ENCODE assay signal across 1 cellular context in the genomic region with DNA sequence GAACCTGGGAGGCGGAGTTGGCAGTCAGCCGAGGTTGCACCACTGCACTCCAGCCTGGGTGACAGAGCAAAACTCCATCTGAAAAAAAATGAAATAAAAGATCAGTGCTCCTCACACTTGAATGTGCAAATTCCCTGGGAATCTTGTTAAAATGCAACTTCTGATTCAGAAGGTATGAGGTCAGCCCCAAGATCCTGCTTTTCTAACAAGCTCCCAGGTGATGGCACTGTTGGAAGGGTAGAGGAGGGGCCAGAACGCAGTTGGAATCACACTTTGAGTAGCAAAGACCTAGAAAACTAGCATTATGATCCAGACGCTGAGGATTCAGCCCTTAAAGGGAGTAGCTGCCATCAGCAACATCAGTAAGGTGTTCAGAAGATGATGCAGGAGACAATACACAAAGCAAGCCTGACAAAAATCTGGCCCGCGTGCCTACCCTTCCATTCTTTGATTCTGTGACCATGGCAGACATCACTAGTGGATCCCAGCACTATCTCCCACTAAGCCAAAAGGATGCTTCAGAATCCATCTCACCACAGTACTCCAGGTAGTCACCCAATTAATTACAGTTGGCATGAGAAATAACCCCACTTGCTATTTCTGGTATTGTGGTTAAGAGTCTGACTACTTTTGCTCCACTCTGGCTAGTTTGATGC.
A peak's percentile ranks its signal among the peaks of the same experiment; 100 is the strongest.
TF ChIP-seq lines count a peak whose summit lies in the region.

No MANE protein-coding gene starts in this region.

TF ChIP-seq in K562, 482 proteins besides CTCF, POLR2A, EP300 and RAD21 (continues in another document):
- no peak for TF ChIP-seq ZFP36 (IDR thresholded peaks at IDR 0.05; ENCODE audit: low read depth, low read length, partially characterized antibody)
- peak in 1 of 2 experiments; percentile 57; a peak in 1 of 3 replicates for TF ChIP-seq CBX3 (IDR thresholded peaks at IDR 0.05; ENCODE audit: borderline replicate concordance in 1 of 2, low read length in 2 of 2)
- TF ChIP-seq, protein P1, sequence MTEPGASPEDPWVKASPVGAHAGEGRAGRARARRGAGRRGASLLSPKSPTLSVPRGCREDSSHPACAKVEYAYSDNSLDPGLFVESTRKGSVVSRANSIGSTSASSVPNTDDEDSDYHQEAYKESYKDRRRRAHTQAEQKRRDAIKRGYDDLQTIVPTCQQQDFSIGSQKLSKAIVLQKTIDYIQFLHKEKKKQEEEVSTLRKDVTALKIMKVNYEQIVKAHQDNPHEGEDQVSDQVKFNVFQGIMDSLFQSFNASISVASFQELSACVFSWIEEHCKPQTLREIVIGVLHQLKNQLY (CRISPR knock-in tag; conservative IDR thresholded peaks at IDR 0.05) = no peak
- TF ChIP-seq ZKSCAN8 (CRISPR knock-in tag; IDR thresholded peaks at IDR 0.05) = no peak
- TF ChIP-seq ZBTB17 (CRISPR knock-in tag; IDR thresholded peaks at IDR 0.05) = peak; percentile 98
- TF ChIP-seq TRIM28 (IDR thresholded peaks at IDR 0.05) = 0 out of 2 replicates have a peak, but pooled peaks have one; percentile 39
- TF ChIP-seq, protein P2, sequence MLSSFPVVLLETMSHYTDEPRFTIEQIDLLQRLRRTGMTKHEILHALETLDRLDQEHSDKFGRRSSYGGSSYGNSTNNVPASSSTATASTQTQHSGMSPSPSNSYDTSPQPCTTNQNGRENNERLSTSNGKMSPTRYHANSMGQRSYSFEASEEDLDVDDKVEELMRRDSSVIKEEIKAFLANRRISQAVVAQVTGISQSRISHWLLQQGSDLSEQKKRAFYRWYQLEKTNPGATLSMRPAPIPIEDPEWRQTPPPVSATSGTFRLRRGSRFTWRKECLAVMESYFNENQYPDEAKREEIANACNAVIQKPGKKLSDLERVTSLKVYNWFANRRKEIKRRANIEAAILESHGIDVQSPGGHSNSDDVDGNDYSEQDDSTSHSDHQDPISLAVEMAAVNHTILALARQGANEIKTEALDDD (IDR thresholded peaks at IDR 0.05) = no peak
- no peak for TF ChIP-seq C11orf30 (IDR thresholded peaks at IDR 0.05; ENCODE audit: low read depth)
- no peak for TF ChIP-seq NR4A1 (CRISPR knock-in tag; IDR thresholded peaks at IDR 0.05)
- TF ChIP-seq NR4A1 (tag; IDR thresholded peaks at IDR 0.05) = no peak
- no peak for TF ChIP-seq CREBBP (IDR thresholded peaks at IDR 0.05; ENCODE audit: low read depth, low read length)
- TF ChIP-seq ZNF274 (IDR thresholded peaks at IDR 0.05; ENCODE audit: borderline replicate concordance, low read depth, low read length) = no peak
- TF ChIP-seq ZNF23 (CRISPR knock-in tag; IDR thresholded peaks at IDR 0.05) = peak; percentile 99
- TF ChIP-seq, protein P3, sequence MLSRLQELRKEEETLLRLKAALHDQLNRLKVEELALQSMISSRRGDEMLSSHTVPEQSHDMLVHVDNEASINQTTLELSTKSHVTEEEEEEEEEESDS (CRISPR knock-in tag; IDR thresholded peaks at IDR 0.05) = no peak
- TF ChIP-seq GATAD2A (IDR thresholded peaks at IDR 0.05) = no peak
- no peak for TF ChIP-seq RFX7 (CRISPR knock-in tag; IDR thresholded peaks at IDR 0.05)
- TF ChIP-seq L3MBTL2 (IDR thresholded peaks at IDR 0.05) = peak; percentile 47
- TF ChIP-seq, protein P4, sequence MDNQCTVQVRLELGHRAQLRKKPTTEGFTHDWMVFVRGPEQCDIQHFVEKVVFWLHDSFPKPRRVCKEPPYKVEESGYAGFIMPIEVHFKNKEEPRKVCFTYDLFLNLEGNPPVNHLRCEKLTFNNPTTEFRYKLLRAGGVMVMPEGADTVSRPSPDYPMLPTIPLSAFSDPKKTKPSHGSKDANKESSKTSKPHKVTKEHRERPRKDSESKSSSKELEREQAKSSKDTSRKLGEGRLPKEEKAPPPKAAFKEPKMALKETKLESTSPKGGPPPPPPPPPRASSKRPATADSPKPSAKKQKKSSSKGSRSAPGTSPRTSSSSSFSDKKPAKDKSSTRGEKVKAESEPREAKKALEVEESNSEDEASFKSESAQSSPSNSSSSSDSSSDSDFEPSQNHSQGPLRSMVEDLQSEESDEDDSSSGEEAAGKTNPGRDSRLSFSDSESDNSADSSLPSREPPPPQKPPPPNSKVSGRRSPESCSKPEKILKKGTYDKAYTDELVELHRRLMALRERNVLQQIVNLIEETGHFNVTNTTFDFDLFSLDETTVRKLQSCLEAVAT (IDR thresholded peaks at IDR 0.05) = peak in 1 of 2 experiments; percentile 98; a peak in 2 of 4 replicates
- TF ChIP-seq ZNF24 (IDR thresholded peaks at IDR 0.05) = no peak
- TF ChIP-seq, protein P5, sequence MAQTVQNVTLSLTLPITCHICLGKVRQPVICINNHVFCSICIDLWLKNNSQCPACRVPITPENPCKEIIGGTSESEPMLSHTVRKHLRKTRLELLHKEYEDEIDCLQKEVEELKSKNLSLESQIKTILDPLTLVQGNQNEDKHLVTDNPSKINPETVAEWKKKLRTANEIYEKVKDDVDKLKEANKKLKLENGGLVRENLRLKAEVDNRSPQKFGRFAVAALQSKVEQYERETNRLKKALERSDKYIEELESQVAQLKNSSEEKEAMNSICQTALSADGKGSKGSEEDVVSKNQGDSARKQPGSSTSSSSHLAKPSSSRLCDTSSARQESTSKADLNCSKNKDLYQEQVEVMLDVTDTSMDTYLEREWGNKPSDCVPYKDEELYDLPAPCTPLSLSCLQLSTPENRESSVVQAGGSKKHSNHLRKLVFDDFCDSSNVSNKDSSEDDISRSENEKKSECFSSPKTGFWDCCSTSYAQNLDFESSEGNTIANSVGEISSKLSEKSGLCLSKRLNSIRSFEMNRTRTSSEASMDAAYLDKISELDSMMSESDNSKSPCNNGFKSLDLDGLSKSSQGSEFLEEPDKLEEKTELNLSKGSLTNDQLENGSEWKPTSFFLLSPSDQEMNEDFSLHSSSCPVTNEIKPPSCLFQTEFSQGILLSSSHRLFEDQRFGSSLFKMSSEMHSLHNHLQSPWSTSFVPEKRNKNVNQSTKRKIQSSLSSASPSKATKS (CRISPR knock-in tag; IDR thresholded peaks at IDR 0.05) = no peak
- no peak for TF ChIP-seq ELF4 (CRISPR knock-in tag; IDR thresholded peaks at IDR 0.05)
- TF ChIP-seq SRSF3 (IDR thresholded peaks at IDR 0.05; ENCODE audit: insufficient read depth, low read length) = no peak
- no peak for TF ChIP-seq STAG1 (CRISPR knock-in tag; IDR thresholded peaks at IDR 0.05; ENCODE audit: borderline replicate concordance)
- no peak for TF ChIP-seq ZNF316 (IDR thresholded peaks at IDR 0.05)
- no peak for TF ChIP-seq SIN3B (IDR thresholded peaks at IDR 0.05; ENCODE audit: low read depth)
- no peak for TF ChIP-seq U2AF1 (optimal IDR thresholded peaks at IDR 0.05; ENCODE audit: low read depth, low read length)
- TF ChIP-seq NFE2L1 (tag; IDR thresholded peaks at IDR 0.05; ENCODE audit: borderline replicate concordance, low read depth) = no peak
- TF ChIP-seq, protein P6, sequence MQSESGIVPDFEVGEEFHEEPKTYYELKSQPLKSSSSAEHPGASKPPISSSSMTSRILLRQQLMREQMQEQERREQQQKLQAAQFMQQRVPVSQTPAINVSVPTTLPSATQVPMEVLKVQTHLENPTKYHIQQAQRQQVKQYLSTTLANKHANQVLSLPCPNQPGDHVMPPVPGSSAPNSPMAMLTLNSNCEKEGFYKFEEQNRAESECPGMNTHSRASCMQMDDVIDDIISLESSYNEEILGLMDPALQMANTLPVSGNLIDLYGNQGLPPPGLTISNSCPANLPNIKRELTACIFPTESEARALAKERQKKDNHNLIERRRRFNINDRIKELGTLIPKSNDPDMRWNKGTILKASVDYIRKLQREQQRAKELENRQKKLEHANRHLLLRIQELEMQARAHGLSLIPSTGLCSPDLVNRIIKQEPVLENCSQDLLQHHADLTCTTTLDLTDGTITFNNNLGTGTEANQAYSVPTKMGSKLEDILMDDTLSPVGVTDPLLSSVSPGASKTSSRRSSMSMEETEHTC (IDR thresholded peaks at IDR 0.05) = no peak
- TF ChIP-seq ATF7 (IDR thresholded peaks at IDR 0.05) = peak; percentile 47; the same call in 1 of the 2 replicates
- TF ChIP-seq ZSCAN32 (CRISPR knock-in tag; IDR thresholded peaks at IDR 0.05) = no peak
- TF ChIP-seq BCL6 (CRISPR knock-in tag; IDR thresholded peaks at IDR 0.05) = no peak
- TF ChIP-seq, protein P7, sequence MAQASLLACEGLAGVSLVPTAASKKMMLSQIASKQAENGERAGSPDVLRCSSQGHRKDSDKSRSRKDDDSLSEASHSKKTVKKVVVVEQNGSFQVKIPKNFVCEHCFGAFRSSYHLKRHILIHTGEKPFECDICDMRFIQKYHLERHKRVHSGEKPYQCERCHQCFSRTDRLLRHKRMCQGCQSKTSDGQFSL (CRISPR knock-in tag; IDR thresholded peaks at IDR 0.05) = no peak
- TF ChIP-seq, protein P7 (tag; IDR thresholded peaks at IDR 0.05) = no peak
- TF ChIP-seq ZNF121 (CRISPR knock-in tag; conservative IDR thresholded peaks at IDR 0.05) = no peak
- TF ChIP-seq, protein P8, sequence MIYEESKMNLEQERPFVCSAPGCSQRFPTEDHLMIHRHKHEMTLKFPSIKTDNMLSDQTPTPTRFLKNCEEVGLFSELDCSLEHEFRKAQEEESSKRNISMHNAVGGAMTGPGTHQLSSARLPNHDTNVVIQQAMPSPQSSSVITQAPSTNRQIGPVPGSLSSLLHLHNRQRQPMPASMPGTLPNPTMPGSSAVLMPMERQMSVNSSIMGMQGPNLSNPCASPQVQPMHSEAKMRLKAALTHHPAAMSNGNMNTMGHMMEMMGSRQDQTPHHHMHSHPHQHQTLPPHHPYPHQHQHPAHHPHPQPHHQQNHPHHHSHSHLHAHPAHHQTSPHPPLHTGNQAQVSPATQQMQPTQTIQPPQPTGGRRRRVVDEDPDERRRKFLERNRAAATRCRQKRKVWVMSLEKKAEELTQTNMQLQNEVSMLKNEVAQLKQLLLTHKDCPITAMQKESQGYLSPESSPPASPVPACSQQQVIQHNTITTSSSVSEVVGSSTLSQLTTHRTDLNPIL (CRISPR knock-in tag; IDR thresholded peaks at IDR 0.05) = no peak
- TF ChIP-seq, protein P9, sequence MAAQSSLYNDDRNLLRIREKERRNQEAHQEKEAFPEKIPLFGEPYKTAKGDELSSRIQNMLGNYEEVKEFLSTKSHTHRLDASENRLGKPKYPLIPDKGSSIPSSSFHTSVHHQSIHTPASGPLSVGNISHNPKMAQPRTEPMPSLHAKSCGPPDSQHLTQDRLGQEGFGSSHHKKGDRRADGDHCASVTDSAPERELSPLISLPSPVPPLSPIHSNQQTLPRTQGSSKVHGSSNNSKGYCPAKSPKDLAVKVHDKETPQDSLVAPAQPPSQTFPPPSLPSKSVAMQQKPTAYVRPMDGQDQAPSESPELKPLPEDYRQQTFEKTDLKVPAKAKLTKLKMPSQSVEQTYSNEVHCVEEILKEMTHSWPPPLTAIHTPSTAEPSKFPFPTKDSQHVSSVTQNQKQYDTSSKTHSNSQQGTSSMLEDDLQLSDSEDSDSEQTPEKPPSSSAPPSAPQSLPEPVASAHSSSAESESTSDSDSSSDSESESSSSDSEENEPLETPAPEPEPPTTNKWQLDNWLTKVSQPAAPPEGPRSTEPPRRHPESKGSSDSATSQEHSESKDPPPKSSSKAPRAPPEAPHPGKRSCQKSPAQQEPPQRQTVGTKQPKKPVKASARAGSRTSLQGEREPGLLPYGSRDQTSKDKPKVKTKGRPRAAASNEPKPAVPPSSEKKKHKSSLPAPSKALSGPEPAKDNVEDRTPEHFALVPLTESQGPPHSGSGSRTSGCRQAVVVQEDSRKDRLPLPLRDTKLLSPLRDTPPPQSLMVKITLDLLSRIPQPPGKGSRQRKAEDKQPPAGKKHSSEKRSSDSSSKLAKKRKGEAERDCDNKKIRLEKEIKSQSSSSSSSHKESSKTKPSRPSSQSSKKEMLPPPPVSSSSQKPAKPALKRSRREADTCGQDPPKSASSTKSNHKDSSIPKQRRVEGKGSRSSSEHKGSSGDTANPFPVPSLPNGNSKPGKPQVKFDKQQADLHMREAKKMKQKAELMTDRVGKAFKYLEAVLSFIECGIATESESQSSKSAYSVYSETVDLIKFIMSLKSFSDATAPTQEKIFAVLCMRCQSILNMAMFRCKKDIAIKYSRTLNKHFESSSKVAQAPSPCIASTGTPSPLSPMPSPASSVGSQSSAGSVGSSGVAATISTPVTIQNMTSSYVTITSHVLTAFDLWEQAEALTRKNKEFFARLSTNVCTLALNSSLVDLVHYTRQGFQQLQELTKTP (IDR thresholded peaks at IDR 0.05; ENCODE audit: low read depth in 1 of 2, partially characterized antibody in 2 of 2) = no peak
- no peak for TF ChIP-seq RBM39 (optimal IDR thresholded peaks at IDR 0.05; ENCODE audit: low read depth, low read length)
- TF ChIP-seq, protein P10, sequence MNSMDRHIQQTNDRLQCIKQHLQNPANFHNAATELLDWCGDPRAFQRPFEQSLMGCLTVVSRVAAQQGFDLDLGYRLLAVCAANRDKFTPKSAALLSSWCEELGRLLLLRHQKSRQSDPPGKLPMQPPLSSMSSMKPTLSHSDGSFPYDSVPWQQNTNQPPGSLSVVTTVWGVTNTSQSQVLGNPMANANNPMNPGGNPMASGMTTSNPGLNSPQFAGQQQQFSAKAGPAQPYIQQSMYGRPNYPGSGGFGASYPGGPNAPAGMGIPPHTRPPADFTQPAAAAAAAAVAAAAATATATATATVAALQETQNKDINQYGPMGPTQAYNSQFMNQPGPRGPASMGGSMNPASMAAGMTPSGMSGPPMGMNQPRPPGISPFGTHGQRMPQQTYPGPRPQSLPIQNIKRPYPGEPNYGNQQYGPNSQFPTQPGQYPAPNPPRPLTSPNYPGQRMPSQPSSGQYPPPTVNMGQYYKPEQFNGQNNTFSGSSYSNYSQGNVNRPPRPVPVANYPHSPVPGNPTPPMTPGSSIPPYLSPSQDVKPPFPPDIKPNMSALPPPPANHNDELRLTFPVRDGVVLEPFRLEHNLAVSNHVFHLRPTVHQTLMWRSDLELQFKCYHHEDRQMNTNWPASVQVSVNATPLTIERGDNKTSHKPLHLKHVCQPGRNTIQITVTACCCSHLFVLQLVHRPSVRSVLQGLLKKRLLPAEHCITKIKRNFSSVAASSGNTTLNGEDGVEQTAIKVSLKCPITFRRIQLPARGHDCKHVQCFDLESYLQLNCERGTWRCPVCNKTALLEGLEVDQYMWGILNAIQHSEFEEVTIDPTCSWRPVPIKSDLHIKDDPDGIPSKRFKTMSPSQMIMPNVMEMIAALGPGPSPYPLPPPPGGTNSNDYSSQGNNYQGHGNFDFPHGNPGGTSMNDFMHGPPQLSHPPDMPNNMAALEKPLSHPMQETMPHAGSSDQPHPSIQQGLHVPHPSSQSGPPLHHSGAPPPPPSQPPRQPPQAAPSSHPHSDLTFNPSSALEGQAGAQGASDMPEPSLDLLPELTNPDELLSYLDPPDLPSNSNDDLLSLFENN (IDR thresholded peaks at IDR 0.05; ENCODE audit: low read depth in 2 of 2, low read length in 2 of 2) = peak in 1 of 2 experiments; percentile 78; a peak in 1 of 4 replicates
- TF ChIP-seq, protein P11, sequence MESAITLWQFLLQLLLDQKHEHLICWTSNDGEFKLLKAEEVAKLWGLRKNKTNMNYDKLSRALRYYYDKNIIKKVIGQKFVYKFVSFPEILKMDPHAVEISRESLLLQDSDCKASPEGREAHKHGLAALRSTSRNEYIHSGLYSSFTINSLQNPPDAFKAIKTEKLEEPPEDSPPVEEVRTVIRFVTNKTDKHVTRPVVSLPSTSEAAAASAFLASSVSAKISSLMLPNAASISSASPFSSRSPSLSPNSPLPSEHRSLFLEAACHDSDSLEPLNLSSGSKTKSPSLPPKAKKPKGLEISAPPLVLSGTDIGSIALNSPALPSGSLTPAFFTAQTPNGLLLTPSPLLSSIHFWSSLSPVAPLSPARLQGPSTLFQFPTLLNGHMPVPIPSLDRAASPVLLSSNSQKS (CRISPR knock-in tag; IDR thresholded peaks at IDR 0.05) = no peak
- TF ChIP-seq THRAP3 (IDR thresholded peaks at IDR 0.05; ENCODE audit: borderline replicate concordance) = no peak
